ENCODE assay signal across 1 cellular context in genomic region chr20:59560588-59561227, GRCh38.
TF ChIP-seq lines count a peak whose summit lies in the region.

No MANE protein-coding gene starts in this region.

TF ChIP-seq in H1, 55 proteins besides CTCF, POLR2A, EP300 and RAD21:
- TF ChIP-seq POU5F1 (IDR thresholded peaks at IDR 0.05; ENCODE audit: low read depth, low read length) = no peak
- no peak for TF ChIP-seq GTF2F1 (IDR thresholded peaks at IDR 0.05; ENCODE audit: borderline replicate concordance, low read depth, low read length)
- TF ChIP-seq EZH2 (IDR thresholded peaks at IDR 0.05; ENCODE audit: low read depth, low read length, severe bottlenecking) = no peak
- no peak for TF ChIP-seq CEBPB (IDR thresholded peaks at IDR 0.05; ENCODE audit: low read depth, low read length)
- TF ChIP-seq GABPA (IDR thresholded peaks at IDR 0.05; ENCODE audit: borderline replicate concordance, insufficient read depth, low read length) = no peak
- TF ChIP-seq KDM1A (IDR thresholded peaks at IDR 0.05; ENCODE audit: borderline replicate concordance, low read length) = no peak
- TF ChIP-seq RFX5 (IDR thresholded peaks at IDR 0.05; ENCODE audit: borderline replicate concordance, low read depth, low read length) = no peak
- TF ChIP-seq FOSL1 (IDR thresholded peaks at IDR 0.05; ENCODE audit: insufficient read depth, low read depth, low read length) = no peak
- TF ChIP-seq SUZ12 (IDR thresholded peaks at IDR 0.05; ENCODE audit: low read length) = no peak
- TF ChIP-seq BRCA1 (IDR thresholded peaks at IDR 0.05; ENCODE audit: low read depth, low read length) = no peak
